ENCODE assay signal across 1 cellular context in the genomic region with DNA sequence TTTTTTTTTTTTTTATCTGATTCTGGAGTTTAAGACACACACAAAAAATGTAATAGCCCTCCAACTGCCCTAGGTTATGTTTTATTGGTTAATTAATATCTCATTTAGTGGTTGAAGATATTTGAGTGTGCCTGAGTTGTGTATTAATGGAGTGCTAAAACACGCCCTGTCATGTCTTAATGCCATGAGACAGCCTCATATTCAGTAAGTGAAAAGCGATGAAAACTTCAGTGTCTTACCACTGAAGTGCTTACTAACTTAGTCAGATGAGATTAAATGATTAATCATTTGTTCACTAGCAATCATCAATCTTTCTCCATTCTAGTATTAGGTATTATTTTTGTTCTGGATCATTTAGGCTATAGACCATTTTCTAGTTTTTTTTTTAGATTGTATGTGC.
TF ChIP-seq lines count a peak whose summit lies in the region.

No MANE protein-coding gene starts in this region.

TF ChIP-seq in IMR-90, 13 proteins besides CTCF, POLR2A, EP300 and RAD21:
- TF ChIP-seq RCOR1 (IDR thresholded peaks at IDR 0.05; ENCODE audit: insufficient replicate concordance, low read length) (no peak), MAFK (IDR thresholded peaks at IDR 0.05; ENCODE audit: low read depth, low read length) (no peak), BHLHE40 (IDR thresholded peaks at IDR 0.05; ENCODE audit: low read depth, low read length) (no peak), NFE2L2 (IDR thresholded peaks at IDR 0.05; ENCODE audit: low read depth, low read length) (no peak), CEBPB (IDR thresholded peaks at IDR 0.05; ENCODE audit: low read depth, low read length) (no peak), SMC3 (IDR thresholded peaks at IDR 0.05; ENCODE audit: low read depth, low read length) (no peak), MAZ (IDR thresholded peaks at IDR 0.05; ENCODE audit: borderline replicate concordance, low read depth, low read length) (no peak)
- TF ChIP-seq, protein P1, sequence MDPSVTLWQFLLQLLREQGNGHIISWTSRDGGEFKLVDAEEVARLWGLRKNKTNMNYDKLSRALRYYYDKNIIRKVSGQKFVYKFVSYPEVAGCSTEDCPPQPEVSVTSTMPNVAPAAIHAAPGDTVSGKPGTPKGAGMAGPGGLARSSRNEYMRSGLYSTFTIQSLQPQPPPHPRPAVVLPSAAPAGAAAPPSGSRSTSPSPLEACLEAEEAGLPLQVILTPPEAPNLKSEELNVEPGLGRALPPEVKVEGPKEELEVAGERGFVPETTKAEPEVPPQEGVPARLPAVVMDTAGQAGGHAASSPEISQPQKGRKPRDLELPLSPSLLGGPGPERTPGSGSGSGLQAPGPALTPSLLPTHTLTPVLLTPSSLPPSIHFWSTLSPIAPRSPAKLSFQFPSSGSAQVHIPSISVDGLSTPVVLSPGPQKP (IDR thresholded peaks at IDR 0.05; ENCODE audit: borderline replicate concordance, low read depth, low read length): no peak
- TF ChIP-seq, protein P2, sequence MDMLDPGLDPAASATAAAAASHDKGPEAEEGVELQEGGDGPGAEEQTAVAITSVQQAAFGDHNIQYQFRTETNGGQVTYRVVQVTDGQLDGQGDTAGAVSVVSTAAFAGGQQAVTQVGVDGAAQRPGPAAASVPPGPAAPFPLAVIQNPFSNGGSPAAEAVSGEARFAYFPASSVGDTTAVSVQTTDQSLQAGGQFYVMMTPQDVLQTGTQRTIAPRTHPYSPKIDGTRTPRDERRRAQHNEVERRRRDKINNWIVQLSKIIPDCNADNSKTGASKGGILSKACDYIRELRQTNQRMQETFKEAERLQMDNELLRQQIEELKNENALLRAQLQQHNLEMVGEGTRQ (IDR thresholded peaks at IDR 0.05; ENCODE audit: low read depth, low read length): no peak
